17 cellular contexts compared by ENCODE assay signal in genomic region chr19:5023128-5023571, GRCh38. TPM values are rescaled to one million over a fixed set of nuclear protein-coding genes. Genes with fewer than 3 reads are reported as not detected.
A peak's percentile ranks its signal among the peaks of the same experiment; 100 is the strongest.
DNase-seq lines count a peak whose midpoint lies in the region; ATAC-seq and TF ChIP-seq lines count a peak whose summit lies in the region.
"Had no signal": no experiment of that assay in that cellular context is flagged by ENCODE, and none has a peak within 500 bp of the region (broad histone marks: within the 10 kb centered on the region; RNA-seq: fewer than 3 reads in every experiment).

No MANE protein-coding gene starts in this region.

- TF ChIP-seq CTCF in endodermal cell (conservative IDR thresholded peaks at IDR 0.05) = no peak

- H3K9ac ChIP-seq in endodermal cell (ENCODE audit: extremely low read depth, low read length, poor library complexity, severe bottlenecking) = no peak overlapping the region
- H3K9ac ChIP-seq in muscle layer of colon (ENCODE audit: low read length) = no peak overlapping the region

- no peaks in the 10 kb centered on the region for H3K36me3 Mint-ChIP-seq in endodermal cell (ENCODE audit: low read depth)
- H3K36me3 Mint-ChIP-seq: naive B cell had no signal

- intact Hi-C loops in Right ventricle myocardium superior (cut with DNase I) (no loop called here), cardiac septum (cut with DNase I) (no loop called here)

- H3K27ac ChIP-seq in endodermal cell (ENCODE audit: low read depth, low read length) (no peak overlapping the region), muscle layer of colon (ENCODE audit: low read depth, low read length) (peak overlapping the region; percentile 57)
- H3K27ac ChIP-seq: coronary artery had no signal

- no peak overlapping the region for H3K4me3 Mint-ChIP-seq in endodermal cell
- H3K4me3 Mint-ChIP-seq: activated CD4-positive, alpha-beta T cell treated with anti-CD3 and anti-CD28 coated beads, Interleukin-2, amount 10 ng/mL, durations not matched to agents 24 days and 14 days; activated T-cell treated with anti-CD3 and anti-CD28 coated beads, Interleukin-2, amount 50 U/mL, for 4 hours; naive B cell had no signal

- H3K4me3 ChIP-seq in endodermal cell (ENCODE audit: low read length) (no peak overlapping the region), muscle layer of colon (ENCODE audit: low read depth in 1 of 2, low read length in 2 of 2) (peak overlapping the region in 1 of 2 donors; percentile 16)
- H3K4me3 ChIP-seq: coronary artery had no signal

- no peaks in the 10 kb centered on the region for H3K4me1 Mint-ChIP-seq in endodermal cell

- DNase-seq in Right ventricle myocardium superior (no peak), cardiac septum (ENCODE audit: low spot score) (no peak), endodermal cell (no peak)
- no peak for DNase-seq in activated CD4-positive, alpha-beta T cell treated with anti-CD3 and anti-CD28 coated beads for 4 hours
- no peak for DNase-seq in activated CD4-positive, alpha-beta T cell treated with anti-CD3 and anti-CD28 coated beads, Interleukin-2, amount 50 U/mL, for 48 hours
- DNase-seq: ACHN; activated CD4-positive, alpha-beta T cell treated with anti-CD3 and anti-CD28 coated beads, Interleukin-2, amount 10 ng/mL, durations not matched to agents 24 days and 14 days; activated T-cell treated with anti-CD3 and anti-CD28 coated beads, Interleukin-2, amount 50 U/mL, for 4 hours; naive B cell; NCI-H2107; RPMI8226; T-helper 2 cell had no signal

- H3K4me1 ChIP-seq in endodermal cell (ENCODE audit: control insufficient read depth, insufficient read depth, low read length) (no peaks in the 10 kb centered on the region), muscle layer of colon (ENCODE audit: insufficient read depth, low read length) (peaks cover 24% of the 10 kb centered on the region)

- H3K27me3 Mint-ChIP-seq in endodermal cell (ENCODE audit: insufficient read depth) = no peaks in the 10 kb centered on the region
- H3K27me3 Mint-ChIP-seq: activated CD4-positive, alpha-beta T cell treated with anti-CD3 and anti-CD28 coated beads, Interleukin-2, amount 10 ng/mL, durations not matched to agents 24 days and 14 days; naive B cell had no signal

- no peaks in the 10 kb centered on the region for H3K9me3 Mint-ChIP-seq in endodermal cell
- H3K9me3 Mint-ChIP-seq: activated CD4-positive, alpha-beta T cell treated with anti-CD3 and anti-CD28 coated beads, Interleukin-2, amount 10 ng/mL, durations not matched to agents 24 days and 14 days; activated T-cell treated with anti-CD3 and anti-CD28 coated beads, Interleukin-2, amount 50 U/mL, for 4 hours; naive B cell had no signal

- peak overlapping the region; percentile 71 for H3K27ac Mint-ChIP-seq in endodermal cell
- H3K27ac Mint-ChIP-seq: activated CD4-positive, alpha-beta T cell treated with anti-CD3 and anti-CD28 coated beads, Interleukin-2, amount 10 ng/mL, durations not matched to agents 24 days and 14 days had no signal

- H3K9me3 ChIP-seq in endodermal cell (ENCODE audit: control insufficient read depth, low read length) (no peaks in the 10 kb centered on the region), muscle layer of colon (ENCODE audit: low read length) (no peaks in the 10 kb centered on the region)

- H3K36me3 ChIP-seq in endodermal cell (ENCODE audit: control insufficient read depth, insufficient read depth, low read length) (peaks cover 8% of the 10 kb centered on the region), muscle layer of colon (ENCODE audit: insufficient read depth, low read length) (peaks cover 8% of the 10 kb centered on the region)

- 93 to 95% methylated on average over 15 to 19 of the region's 19 CpGs for WGBS in endodermal cell (ENCODE audit: insufficient coverage in 1 of 2, insufficient read length in 1 of 2), 2 experiments

- H3K27me3 ChIP-seq in endodermal cell (ENCODE audit: control insufficient read depth, insufficient read depth, low read length, poor library complexity, severe bottlenecking) (no peaks in the 10 kb centered on the region), muscle layer of colon (ENCODE audit: control insufficient read depth in 1 of 2, insufficient read depth in 2 of 2, low read length in 2 of 2) (no peaks in the 10 kb centered on the region)

- peak; percentile 71 for ATAC-seq in Right ventricle myocardium superior (ENCODE audit: poor library complexity)
- no peak for ATAC-seq in GM18511 (IDR thresholded peaks at IDR 0.05; ENCODE audit: unreplicated experiment)
- no peak for ATAC-seq in HG02759 (IDR thresholded peaks at IDR 0.05; ENCODE audit: unreplicated experiment)
- ATAC-seq: activated T-cell treated with anti-CD3 and anti-CD28 coated beads, Interleukin-2, amount 50 U/mL, for 4 hours; esophagus mucosa had no signal

RNA-seq across cellular contexts. Expression of gene KDM4B, which starts 54.2 kb away (rescaled TPM):
- 34.6 TPM for total RNA-seq in Right ventricle myocardium superior
- total RNA-seq in cardiac septum = 27.6 TPM
- 10 to 100 TPM; 27.8 to 38.5 TPM for total RNA-seq in endodermal cell
- 38.5 TPM for polyA plus RNA-seq in endodermal cell (2013, experiment 1 of 2)
- 33.4 TPM for polyA plus RNA-seq in endodermal cell (2013, experiment 2 of 2)
